Comparison of ENCODE assay signal across 33 cellular contexts in the genomic region with DNA sequence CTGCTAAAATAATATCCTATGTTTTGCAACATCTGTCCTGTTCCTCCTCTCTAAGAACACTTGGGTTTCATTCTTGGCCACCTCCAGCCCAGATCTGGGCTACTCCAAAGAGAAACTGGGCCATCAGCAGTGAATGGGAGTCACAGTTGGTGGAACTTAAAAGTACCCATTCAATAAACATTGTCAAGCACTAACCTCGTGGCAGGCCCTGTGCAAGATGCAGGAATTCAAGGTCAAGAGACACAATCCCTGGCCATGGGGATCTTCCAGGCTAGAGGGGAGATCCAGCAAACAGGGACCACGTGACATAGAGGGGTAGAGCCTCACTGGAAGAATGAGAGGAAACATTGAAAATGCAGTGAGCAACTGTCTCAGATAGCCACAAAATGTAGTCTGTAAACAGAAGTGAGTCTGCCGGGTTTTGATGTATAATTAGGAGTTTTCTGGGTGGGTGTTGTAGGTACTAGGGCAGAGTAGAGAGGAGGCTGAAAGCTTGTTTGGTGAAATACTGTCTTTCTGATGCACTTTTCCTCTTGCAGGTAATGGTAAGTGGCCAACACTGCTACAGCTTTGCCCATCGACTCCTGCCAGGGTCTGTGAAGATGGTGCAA. TPM values are rescaled to one million over a fixed set of nuclear protein-coding genes. Genes with fewer than 3 reads are reported as not detected.
"Had no signal": no experiment of that assay in that cellular context is flagged by ENCODE, and none has a peak within 500 bp of the region (broad histone marks: within the 10 kb centered on the region; RNA-seq: fewer than 3 reads in every experiment).

No MANE protein-coding gene starts in this region.

- H3K36me3 ChIP-seq: esophagus squamous epithelium, heart right ventricle, left lung, neural progenitor cell, prostate gland, right atrium auricular region, sigmoid colon, suprapubic skin had no signal

- H3K4me2 ChIP-seq: neural progenitor cell had no signal

- H3K27me3 ChIP-seq: left lung, right atrium auricular region, sigmoid colon, suprapubic skin had no signal

- DNase-seq: dermis blood vessel endothelial cell; effector memory CD4-positive, alpha-beta T cell; esophagus squamous epithelium; foreskin melanocyte; glutamatergic neuron; heart right ventricle; hippocampal formation; left cardiac atrium; left lung; mesenchymal stem cell; mucosa of descending colon; naive B cell; sigmoid colon; stimulated activated CD4-positive, alpha-beta T cell treated with anti-CD3 and anti-CD28 coated beads, Interleukin-2, amount 100 ng/mL, for 24 hours; stimulated activated CD4-positive, alpha-beta T cell treated with anti-CD3 and anti-CD28 coated beads, Interleukin-4, amount 100 ng/mL, for 4 hours; stimulated activated naive B cell treated with anti-CD40 and anti-IgM and Interleukin-4, amounts not matched to agents 10 μg/mL and 1 μg/mL and 100 μg/mL, for 72 hours; stimulated activated naive CD8-positive, alpha-beta T cell treated with anti-CD3 and anti-CD28 coated beads, Interleukin-15, amount 100 ng/mL, for 72 hours had no signal

- H3K27ac ChIP-seq: coronary artery, esophagus squamous epithelium, heart right ventricle, left lung, neural progenitor cell, prostate gland, right atrium auricular region, sigmoid colon, suprapubic skin had no signal

- H2AFZ ChIP-seq: neural progenitor cell had no signal

- H3K9ac ChIP-seq: neural progenitor cell had no signal

- ATAC-seq: heart right ventricle; left cardiac atrium; left lung; mucosa of descending colon; stimulated activated naive B cell treated with anti-CD40 and anti-IgM and Interleukin-4, amounts not matched to agents 10 μg/mL and 1 μg/mL and 100 μg/mL, for 72 hours; stimulated activated naive CD8-positive, alpha-beta T cell treated with anti-CD3 and anti-CD28 coated beads, Interleukin-15, amount 100 ng/mL, for 72 hours had no signal

- FAIRE-seq: endothelial cell of umbilical vein, islet of Langerhans had no signal

- H3K4me3 ChIP-seq: coronary artery, esophagus squamous epithelium, heart right ventricle, left lung, mucosa of descending colon, neural progenitor cell, prostate gland, right atrium auricular region, sigmoid colon, suprapubic skin had no signal

- H3K4me1 ChIP-seq: neural progenitor cell, prostate gland, right atrium auricular region, suprapubic skin had no signal

- H3K9me3 ChIP-seq: esophagus squamous epithelium, heart right ventricle, left lung, mucosa of descending colon, prostate gland, right atrium auricular region, sigmoid colon, suprapubic skin had no signal

RNA-seq across cellular contexts. Expression of a gene that starts 39.9 kb away (rescaled TPM):
- total RNA-seq: dermis blood vessel endothelial cell, endothelial cell of umbilical vein, esophagus squamous epithelium, heart right ventricle, left cardiac atrium, left lung, lower leg skin, lung microvascular endothelial cell, mucosa of descending colon, osteocyte, prostate gland, right atrium auricular region, sigmoid colon, skeletal muscle tissue, suprapubic skin had no signal
- polyA plus RNA-seq: endothelial cell of umbilical vein, heart right ventricle, sigmoid colon, thymus, urinary bladder had no signal

RNA-seq across cellular contexts. Expression of a gene that starts 47.5 kb away (rescaled TPM):
- total RNA-seq: dermis blood vessel endothelial cell, endothelial cell of umbilical vein, epithelial cell of proximal tubule, esophagus squamous epithelium, heart right ventricle, kidney epithelial cell, left cardiac atrium, left lung, lower leg skin, lung microvascular endothelial cell, mesothelial cell of epicardium, mucosa of descending colon, osteocyte, prostate gland, right atrium auricular region, sigmoid colon, skeletal muscle tissue, suprapubic skin, urinary bladder had no signal
- polyA plus RNA-seq: endothelial cell of umbilical vein, heart right ventricle, sigmoid colon, urinary bladder had no signal

RNA-seq across cellular contexts. Expression of a gene that starts 56.1 kb away (rescaled TPM):
- total RNA-seq: esophagus squamous epithelium, heart right ventricle, left cardiac atrium, mucosa of descending colon, right atrium auricular region, skeletal muscle tissue, suprapubic skin, urinary bladder had no signal
- polyA plus RNA-seq: heart right ventricle, urinary bladder had no signal
